In the genomic region with DNA sequence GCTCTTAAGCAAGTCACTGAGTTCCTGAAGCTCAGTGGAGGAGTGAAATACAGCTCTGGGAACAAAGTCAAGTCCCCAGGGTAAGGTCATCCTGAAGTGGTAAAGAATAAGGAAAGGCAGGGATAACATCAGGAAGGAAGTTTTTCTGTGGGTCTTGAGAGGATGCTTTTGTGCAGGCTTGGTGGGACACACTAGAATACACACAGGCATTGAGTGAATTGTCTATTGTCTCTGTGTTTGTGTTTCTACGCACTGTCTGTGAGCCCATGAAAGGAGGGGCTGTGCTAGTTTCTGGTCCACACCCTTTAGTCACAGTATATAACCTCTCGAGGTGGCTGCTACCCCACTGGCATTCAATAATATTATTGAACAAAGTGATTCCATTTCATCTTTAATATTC, we compare ENCODE assay signal across 21 cellular contexts.
DNase-seq lines count a peak whose midpoint lies in the region; ATAC-seq, FAIRE-seq and TF ChIP-seq lines count a peak whose summit lies in the region.
"Had no signal": no experiment of that assay in that cellular context is flagged by ENCODE, and none has a peak within 500 bp of the region (broad histone marks: within the 10 kb centered on the region; RNA-seq: fewer than 3 reads in every experiment).

No MANE protein-coding gene starts in this region.

- no peaks in the 10 kb centered on the region for H3K27me3 ChIP-seq in bronchial epithelial cell (ENCODE audit: control insufficient read depth, insufficient read depth, low read length)
- no peaks in the 10 kb centered on the region for H3K27me3 ChIP-seq in lower lobe of right lung (ENCODE audit: low read depth)

- DNase-seq in COLO829 (ENCODE audit: low spot score) (peak; percentile 83), NCI-H345 treated with DMSO at 0.1 percent for 48 hours (lab: John Stamatoyannopoulos, UW; ENCODE audit: unreplicated experiment) (peak; percentile 21), bronchial epithelial cell (ENCODE audit: low read depth) (no peak), middle frontal gyrus (ENCODE audit: extremely low spot score, low spot score) (peak; percentile 37), kidney (no peak), lower lobe of right lung (no peak)
- DNase-seq: Calu3; DND-41; GDM1; GM23248; MV-4-11; NCI-H1436 treated with DMSO at 0.1 percent for 48 hours; NCI-H2171; NCI-H510A treated with DMSO at 0.1 percent for 48 hours; NK-92 treated with Interleukin-12 subunit alpha and Interleukin-12 subunit beta, amount 100 ng/mL, for 24 hours had no signal

- intact Hi-C loops in kidney (cut with DNase I) (no loop called here), lower lobe of right lung (cut with DNase I) (no loop called here)

- no peak for TF ChIP-seq CTCF in bronchial epithelial cell (IDR thresholded peaks at IDR 0.05; ENCODE audit: insufficient read depth, low read length, severe bottlenecking)
- no peak for TF ChIP-seq CTCF in kidney (IDR thresholded peaks at IDR 0.05; ENCODE audit: borderline replicate concordance, extremely low read depth, insufficient read depth)
- TF ChIP-seq CTCF in lower lobe of right lung (IDR thresholded peaks at IDR 0.05): no peak

- H3K9ac ChIP-seq in kidney (ENCODE audit: low read length in 2 of 2): no peak overlapping the region
- H3K9ac ChIP-seq: GM23248 had no signal

- H3K4me3 ChIP-seq in bronchial epithelial cell (ENCODE audit: low read depth, low read length) (no peak overlapping the region), kidney (ENCODE audit: low read length in 2 of 2) (no peak overlapping the region), lower lobe of right lung (no peak overlapping the region)
- H3K4me3 ChIP-seq: A549, GM23248, SK-N-MC had no signal

- ATAC-seq in GM19351 (IDR thresholded peaks at IDR 0.05; ENCODE audit: unreplicated experiment) (no peak), HG03469 (IDR thresholded peaks at IDR 0.05; ENCODE audit: unreplicated experiment) (no peak), lower lobe of right lung (no peak)
- ATAC-seq: A549 had no signal

- H3K36me3 ChIP-seq in bronchial epithelial cell (ENCODE audit: control insufficient read depth, insufficient read depth, low read length): no peaks in the 10 kb centered on the region
- H3K36me3 ChIP-seq in kidney (ENCODE audit: control insufficient read depth in 1 of 2, insufficient read depth in 2 of 2, low read length in 2 of 2): no peaks in the 10 kb centered on the region
- H3K36me3 ChIP-seq in lower lobe of right lung: no peaks in the 10 kb centered on the region

- H3K4me1 ChIP-seq in kidney (ENCODE audit: control insufficient read depth in 1 of 2, insufficient read depth in 1 of 2, low read depth in 1 of 2, low read length in 2 of 2): no peaks in the 10 kb centered on the region
- no peaks in the 10 kb centered on the region for H3K4me1 ChIP-seq in lower lobe of right lung
- H3K4me1 ChIP-seq: A549 had no signal

- H3K9me3 ChIP-seq in kidney (ENCODE audit: control insufficient read depth in 1 of 2, low read length in 2 of 2) (no peaks in the 10 kb centered on the region), lower lobe of right lung (no peaks in the 10 kb centered on the region)
- H3K9me3 ChIP-seq: A549 had no signal

- H3K27ac ChIP-seq in kidney (ENCODE audit: low read depth in 2 of 2, low read length in 2 of 2) (no peak overlapping the region), lower lobe of right lung (no peak overlapping the region)
- H3K27ac ChIP-seq: A549, GM23248, SK-N-MC had no signal

- FAIRE-seq in bronchial epithelial cell (lab: Jason Lieb, UNC) (peak; percentile 93), kidney (lab: Jason Lieb, UNC) (no peak)
- FAIRE-seq: A549, GM12892, HTR-8/SVneo had no signal

Comparison
In these comparisons a context has a peak if more than half of its experiments do, and no peak if none do; other contexts are left out.
1. DNase-seq: peak in COLO829 (single experiment), NCI-H345 treated with DMSO at 0.1 percent for 48 hours (single experiment) and middle frontal gyrus (single experiment); none in bronchial epithelial cell (single experiment), kidney (single experiment) and lower lobe of right lung (single experiment).